ENCODE assay signal across 12 cellular contexts in the genomic region with DNA sequence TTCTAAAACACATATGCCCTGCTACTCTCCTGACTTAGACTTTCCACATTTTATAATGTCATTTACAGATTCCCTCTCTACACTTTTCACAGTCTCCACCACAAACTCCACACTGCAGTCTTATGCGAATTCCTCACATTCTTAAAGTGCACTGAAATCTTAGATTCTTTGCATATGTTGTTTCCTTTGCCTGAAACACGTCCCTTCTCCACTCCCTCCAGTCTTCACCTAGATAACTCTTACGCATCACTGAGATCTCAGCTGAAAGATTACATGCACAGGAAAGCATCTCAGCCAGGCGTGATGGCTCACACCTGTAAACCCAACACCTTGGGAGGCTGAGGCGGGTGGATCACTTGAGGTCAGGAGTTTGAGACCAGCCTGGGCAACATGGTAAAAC. TPM values are rescaled to one million over a fixed set of nuclear protein-coding genes. Genes with fewer than 3 reads are reported as not detected.
A peak's percentile ranks its signal among the peaks of the same experiment; 100 is the strongest.
DNase-seq lines count a peak whose midpoint lies in the region; ATAC-seq and TF ChIP-seq lines count a peak whose summit lies in the region.
"Had no signal": no experiment of that assay in that cellular context is flagged by ENCODE, and none has a peak within 500 bp of the region (broad histone marks: within the 10 kb centered on the region; RNA-seq: fewer than 3 reads in every experiment).

No MANE protein-coding gene starts in this region.

- peaks cover 47% of the 10 kb centered on the region for H3K4me1 ChIP-seq in DOHH2 (ENCODE audit: control insufficient read depth, low read length)

- POLR2A ChIA-PET in T-cell (lab: Charles Lee) = no interaction called here

- H3K27me3 Mint-ChIP-seq in T-cell = no peaks in the 10 kb centered on the region

- no peak overlapping the region for H3K4me3 ChIP-seq in DOHH2 (ENCODE audit: low read length)
- no peak overlapping the region for H3K4me3 ChIP-seq in fibroblast of pulmonary artery (replicated peaks; ENCODE audit: low read depth, low read length)
- H3K4me3 ChIP-seq: colonic mucosa had no signal

- H3K4me1 Mint-ChIP-seq in T-cell = peaks cover 50 to 55% (median 53%) of the 10 kb centered on the region in 3 donors

- DNase-seq in T-cell (no peak), fibroblast of pulmonary artery (ENCODE audit: low read depth) (peak; percentile 59), renal cortical epithelial cell (ENCODE audit: low read depth) (peak; percentile 72), OCI-M2 (lab: John Stamatoyannopoulos, UW; ENCODE audit: unreplicated experiment) (no peak), head of caudate nucleus (no peak), NK-92 (lab: John Stamatoyannopoulos, UW; ENCODE audit: unreplicated experiment) (no peak)
- DNase-seq: colonic mucosa, DMS79, NCI-H345 had no signal

- ATAC-seq in T-cell (replicated peaks in 1 of 4) = no peak
- ATAC-seq: left lobe of liver; stimulated activated effector memory CD8-positive, alpha-beta T cell treated with anti-CD3 and anti-CD28 coated beads, Interleukin-12 subunit alpha, Interleukin-12 subunit beta, amount 100 ng/mL, for 72 hours had no signal

- 0 out of 2 replicates have a peak overlapping the region, but pooled peaks have one; percentile 3 for H3K27ac ChIP-seq in DOHH2 (ENCODE audit: low read depth, low read length)
- H3K27ac ChIP-seq: colonic mucosa had no signal

- peaks cover 4% of the 10 kb centered on the region for H3K36me3 Mint-ChIP-seq in T-cell

- TF ChIP-seq CTCF in DOHH2 (IDR thresholded peaks at IDR 0.05; ENCODE audit: low read depth, low read length, poor library complexity, severe bottlenecking) (no peak), fibroblast of pulmonary artery (IDR thresholded peaks at IDR 0.05; ENCODE audit: low read length, missing control alignments) (no peak)

- CTCF ChIA-PET in T-cell (lab: Charles Lee) = no interaction called here

- H3K27ac Mint-ChIP-seq in T-cell = peak overlapping the region; percentile 40 to 42
- H3K27ac Mint-ChIP-seq: stimulated activated effector memory CD8-positive, alpha-beta T cell treated with anti-CD3 and anti-CD28 coated beads, Interleukin-12 subunit alpha, Interleukin-12 subunit beta, amount 100 ng/mL, for 72 hours had no signal

- H3K9me2 ChIP-seq in DOHH2 (replicated peaks; ENCODE audit: control insufficient read depth, low read length) = no peaks in the 10 kb centered on the region

- peaks cover 6% of the 10 kb centered on the region for H3K36me3 ChIP-seq in DOHH2 (ENCODE audit: control insufficient read depth, low read length)
- H3K36me3 ChIP-seq: colonic mucosa had no signal

- peaks cover 10% of the 10 kb centered on the region for H3K79me2 ChIP-seq in DOHH2 (ENCODE audit: control insufficient read depth, low read length)

- no peaks in the 10 kb centered on the region for H4K20me1 ChIP-seq in DOHH2 (ENCODE audit: control insufficient read depth, insufficient read depth, low read depth, low read length)

- H3F3A ChIP-seq in DOHH2 (ENCODE audit: control insufficient read depth, insufficient read depth) = peaks cover 20% of the 10 kb centered on the region

- intact Hi-C loops in head of caudate nucleus (cut with DNase I) = no loop called here

- no peaks in the 10 kb centered on the region for H3K27me3 ChIP-seq in DOHH2 (ENCODE audit: control insufficient read depth, low read length)
- H3K27me3 ChIP-seq: colonic mucosa had no signal

- H3K4me3 Mint-ChIP-seq in T-cell = no peak overlapping the region
- H3K4me3 Mint-ChIP-seq: stimulated activated effector memory CD8-positive, alpha-beta T cell treated with anti-CD3 and anti-CD28 coated beads, Interleukin-12 subunit alpha, Interleukin-12 subunit beta, amount 100 ng/mL, for 72 hours had no signal

- no peaks in the 10 kb centered on the region for H3K9me3 ChIP-seq in DOHH2 (ENCODE audit: control insufficient read depth, insufficient read depth, low read length)
- H3K9me3 ChIP-seq: colonic mucosa had no signal

- no peaks in the 10 kb centered on the region for H3K9me3 Mint-ChIP-seq in T-cell
- H3K9me3 Mint-ChIP-seq: stimulated activated effector memory CD8-positive, alpha-beta T cell treated with anti-CD3 and anti-CD28 coated beads, Interleukin-12 subunit alpha, Interleukin-12 subunit beta, amount 100 ng/mL, for 72 hours had no signal

- H3K4me2 ChIP-seq in DOHH2 (ENCODE audit: low read length) = peak overlapping the region; percentile 35

RNA-seq across cellular contexts. Expression of gene ARHGAP9, which starts 3.8 kb away (rescaled TPM):
- total RNA-seq in T-cell (100 to 1,000 TPM; 198 to 413 (median 243) TPM), renal cortical epithelial cell (not detected in 2 replicates)

RNA-seq across cellular contexts. Expression of gene MARS1, which starts 4.4 kb away (rescaled TPM):
- total RNA-seq in T-cell (100 to 1,000 TPM; 167 to 350 (median 320) TPM), renal cortical epithelial cell (131 and 134 TPM in 2 replicates)

RNA-seq across cellular contexts. Expression of gene GLI1, which starts 23.9 kb away (rescaled TPM):
- total RNA-seq in T-cell (1 to 10 TPM in 2 of 5 donors, under 1 TPM in 3; 0.53 to 1.6 (median 0.82) TPM), renal cortical epithelial cell (0.50 TPM in 1 of 2 replicates, not detected in the other)

RNA-seq across cellular contexts. Expression of gene INHBE, which starts 28.4 kb away (rescaled TPM):
- under 1 TPM in 3 of 5 donors, not detected in 2; 0.09 to 0.13 (median 0.12) TPM for total RNA-seq in T-cell
- total RNA-seq in renal cortical epithelial cell = 1.0 and 3.1 TPM in 2 replicates

RNA-seq across cellular contexts. Expression of gene DDIT3, which starts 36.8 kb away (rescaled TPM):
- total RNA-seq in T-cell (10 to 100 TPM; 34.5 to 93.5 (median 40.7) TPM), renal cortical epithelial cell (6.1 and 17.5 TPM in 2 replicates)

Comparison
In these comparisons a context has a peak if more than half of its experiments do, and no peak if none do; other contexts are left out.
1. DNase-seq: peak in fibroblast of pulmonary artery (single experiment) and renal cortical epithelial cell (single experiment); none in T-cell (0 of 34), OCI-M2 (single experiment), head of caudate nucleus (0 of 42) and NK-92 (single experiment).
2. RNA of gene ARHGAP9, which starts 3.8 kb away (total RNA-seq): 198 to 413 TPM in T-cell; not detected in renal cortical epithelial cell; every median in the first group is over 100 times any median in the second.